ENCODE assay signal across 14 cellular contexts in genomic region chr12:105993766-105994165, GRCh38.
"Had no signal": no experiment of that assay in that cellular context is flagged by ENCODE, and none has a peak within 500 bp of the region (broad histone marks: within the 10 kb centered on the region; RNA-seq: fewer than 3 reads in every experiment).

No MANE protein-coding gene starts in this region.

- DNase-seq: activated CD4-positive, alpha-beta T cell treated with anti-CD3 and anti-CD28 coated beads, Interleukin-2, amount 10 ng/mL, durations not matched to agents 24 days and 14 days; activated CD8-positive, alpha-beta memory T cell treated with anti-CD3 and anti-CD28 coated beads for 24 hours; activated naive CD4-positive, alpha-beta T cell treated with anti-CD3 and anti-CD28 coated beads, Interleukin-2, amount 10 ng/mL, durations not matched to agents 7 days and 5 days; caudate nucleus; cortex of kidney; effector memory CD4-positive, alpha-beta T cell; spleen; stimulated activated CD4-positive, alpha-beta T cell treated with anti-CD3 and anti-CD28 coated beads, Interleukin-1b, Interleukin-23, amount 100 ng/mL, for 48 hours; stimulated activated naive CD4-positive, alpha-beta T cell treated with Interleukin-2 at 50 U/mL for 16 hours had no signal

- H3K36me3 Mint-ChIP-seq: activated naive CD4-positive, alpha-beta T cell treated with anti-CD3 and anti-CD28 coated beads, Interleukin-2, amount 10 ng/mL, durations not matched to agents 7 days and 5 days; WTC11 had no signal

- H3K4me3 Mint-ChIP-seq: activated CD4-positive, alpha-beta T cell treated with anti-CD3 and anti-CD28 coated beads, Interleukin-2, amount 10 ng/mL, durations not matched to agents 24 days and 14 days; activated naive CD4-positive, alpha-beta T cell treated with anti-CD3 and anti-CD28 coated beads, Interleukin-2, amount 10 ng/mL, durations not matched to agents 7 days and 5 days; activated T-helper 17 cell treated with anti-CD3 and anti-CD28 coated beads, Interleukin-2, amount 50 U/mL, for 72 hours; T-helper 1 cell treated with Interleukin-12 subunit alpha and Interleukin-12 subunit beta and Interleukin-4 antibody, amounts not matched to agents 30 μg/mL and 1 μg/mL, for 36 hours; WTC11 had no signal

- H3K4me1 ChIP-seq: gastroesophageal sphincter, spleen had no signal

- H3K9me3 Mint-ChIP-seq: activated naive CD4-positive, alpha-beta T cell treated with anti-CD3 and anti-CD28 coated beads, Interleukin-2, amount 10 ng/mL, durations not matched to agents 7 days and 5 days; T-helper 1 cell treated with Interleukin-12 subunit alpha and Interleukin-12 subunit beta and Interleukin-4 antibody, amounts not matched to agents 30 μg/mL and 1 μg/mL, for 36 hours had no signal

- H3K27ac ChIP-seq: gastroesophageal sphincter, spleen had no signal

- H3K4me1 Mint-ChIP-seq: activated CD4-positive, alpha-beta T cell treated with anti-CD3 and anti-CD28 coated beads, Interleukin-2, amount 10 ng/mL, durations not matched to agents 24 days and 14 days; activated naive CD4-positive, alpha-beta T cell treated with anti-CD3 and anti-CD28 coated beads, Interleukin-2, amount 10 ng/mL, durations not matched to agents 7 days and 5 days; activated T-helper 17 cell treated with anti-CD3 and anti-CD28 coated beads, Interleukin-2, amount 50 U/mL, for 72 hours had no signal

- H3K36me3 ChIP-seq: gastroesophageal sphincter, spleen had no signal

- H3K9me3 ChIP-seq: gastroesophageal sphincter, spleen had no signal

- ATAC-seq: activated T-helper 17 cell treated with anti-CD3 and anti-CD28 coated beads, Interleukin-2, amount 50 U/mL, for 72 hours; gastroesophageal sphincter had no signal

- H3K4me3 ChIP-seq: gastroesophageal sphincter, spleen had no signal

- H3K27ac Mint-ChIP-seq: activated CD4-positive, alpha-beta T cell treated with anti-CD3 and anti-CD28 coated beads, Interleukin-2, amount 10 ng/mL, durations not matched to agents 24 days and 14 days; activated naive CD4-positive, alpha-beta T cell treated with anti-CD3 and anti-CD28 coated beads, Interleukin-2, amount 10 ng/mL, durations not matched to agents 7 days and 5 days; activated T-helper 17 cell treated with anti-CD3 and anti-CD28 coated beads, Interleukin-2, amount 50 U/mL, for 72 hours; progenitor cell of endocrine pancreas; T-helper 1 cell treated with Interleukin-12 subunit alpha and Interleukin-12 subunit beta and Interleukin-4 antibody, amounts not matched to agents 30 μg/mL and 1 μg/mL, for 36 hours; WTC11 had no signal

- H3K27me3 Mint-ChIP-seq: activated naive CD4-positive, alpha-beta T cell treated with anti-CD3 and anti-CD28 coated beads, Interleukin-2, amount 10 ng/mL, durations not matched to agents 7 days and 5 days had no signal

- H3K27me3 ChIP-seq: gastroesophageal sphincter had no signal
